In genomic region chr14:102688290-102688689, GRCh38 we compare ENCODE assay signal across 1 cellular context.
TF ChIP-seq lines count a peak whose summit lies in the region.

No MANE protein-coding gene starts in this region.

TF ChIP-seq in K562, 482 proteins besides CTCF, POLR2A, EP300 and RAD21 (continued from another document):
- TF ChIP-seq PKNOX1 (IDR thresholded peaks at IDR 0.05) (peak; percentile 51; the same call in 1 of the 2 replicates), MEIS2 (IDR thresholded peaks at IDR 0.05; ENCODE audit: partially characterized antibody) (peak; percentile 80)
